Comparison of ENCODE assay signal across 8 cellular contexts in the genomic region with DNA sequence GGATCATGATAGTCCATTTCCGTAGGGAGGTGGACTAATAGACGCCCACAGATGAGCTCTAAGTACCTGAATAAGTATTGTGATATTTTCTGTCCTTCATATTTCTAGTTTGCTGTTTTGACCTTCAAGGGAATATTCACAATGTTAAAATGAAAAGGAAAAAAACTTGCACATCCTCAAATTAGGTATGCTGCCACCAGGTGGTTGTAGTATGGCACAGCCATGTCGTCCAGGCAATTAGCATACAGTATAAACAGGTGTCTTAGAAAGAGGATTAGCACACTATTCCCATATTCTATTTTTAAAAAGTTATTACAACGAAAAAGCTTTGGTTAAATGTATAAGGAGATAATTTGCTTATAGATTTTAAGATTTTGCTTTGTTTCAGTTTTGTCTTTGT.
DNase-seq lines count a peak whose midpoint lies in the region; ATAC-seq and TF ChIP-seq lines count a peak whose summit lies in the region.

No MANE protein-coding gene starts in this region.

- ATAC-seq in activated naive CD8-positive, alpha-beta T cell treated with anti-CD3 and anti-CD28 coated beads, Interleukin-2, amount 50 U/mL, for 24 hours: no peak

- H3K36me3 Mint-ChIP-seq in activated naive CD8-positive, alpha-beta T cell treated with anti-CD3 and anti-CD28 coated beads, Interleukin-2, amount 50 U/mL, for 24 hours (ENCODE audit: low read depth): no peaks in the 10 kb centered on the region

- H3K4me3 ChIP-seq in HEK293 (ENCODE audit: low read depth, low read length): no peak overlapping the region
- no peak overlapping the region for H3K4me3 ChIP-seq in brain microvascular endothelial cell (ENCODE audit: low read depth, low read length)

- H3K36me3 ChIP-seq in HEK293 (ENCODE audit: control insufficient read depth in 2 of 2, insufficient read depth in 1 of 2, low read length in 2 of 2) (no peaks in the 10 kb centered on the region), brain microvascular endothelial cell (replicated peaks) (no peaks in the 10 kb centered on the region)

- POLR2A ChIA-PET in HEK293 (lab: Yijun Ruan, JAX): no interaction called here

- no peaks in the 10 kb centered on the region for H3K27me3 ChIP-seq in brain microvascular endothelial cell (replicated peaks)

- H3K4me1 Mint-ChIP-seq in activated naive CD8-positive, alpha-beta T cell treated with anti-CD3 and anti-CD28 coated beads, Interleukin-2, amount 50 U/mL, for 24 hours: no peaks in the 10 kb centered on the region

- peaks cover 2% of the 10 kb centered on the region for H3K27me3 Mint-ChIP-seq in activated naive CD8-positive, alpha-beta T cell treated with anti-CD3 and anti-CD28 coated beads, Interleukin-2, amount 50 U/mL, for 24 hours

- TF ChIP-seq CTCF in HEK293 (tag by site-specific recombination; IDR thresholded peaks at IDR 0.05): peak; percentile 29; the same call in 1 of the 2 replicates
- TF ChIP-seq CTCF in brain microvascular endothelial cell (IDR thresholded peaks at IDR 0.05; ENCODE audit: low read depth, low read length, missing control alignments): peak; percentile 76

- H3K9me3 ChIP-seq in HEK293 (ENCODE audit: control insufficient read depth, insufficient read depth, low read depth, low read length): no peaks in the 10 kb centered on the region; the same call in 1 of the 2 replicates

- H3K27ac ChIP-seq in HEK293 (ENCODE audit: extremely low read depth, low read depth, low read length) (no peak overlapping the region), brain microvascular endothelial cell (no peak overlapping the region)

- in situ Hi-C loops in brain microvascular endothelial cell (cut with HindIII; ENCODE audit: low pct_ligation_motif_present, low sequenced_read_pairs): no loop called here

- no peak overlapping the region for H3K27ac Mint-ChIP-seq in activated naive CD8-positive, alpha-beta T cell treated with anti-CD3 and anti-CD28 coated beads, Interleukin-2, amount 50 U/mL, for 24 hours

- CTCF ChIA-PET in HEK293 (lab: Yijun Ruan, JAX): interaction anchor here (0.6 to 2.1 kb wide), 16 partner anchors 9 to 1183 kb away, joined by 3 to 7 read pairs (median 3); no protein-coding TSS in a partner anchor

- peak; percentile 1 for DNase-seq in activated naive CD4-positive, alpha-beta T cell treated with Interleukin-2 at 50 U/mL for 16 hours
- no peak for DNase-seq in activated naive CD4-positive, alpha-beta T cell (lab: John Stamatoyannopoulos, UW)
- DNase-seq in NCI-H2107 (lab: John Stamatoyannopoulos, UW): peak; percentile 11
- peak; percentile 46 for DNase-seq in brain microvascular endothelial cell
- DNase-seq in myocyte (ENCODE audit: low read depth): peak; percentile 33
- DNase-seq in activated naive CD8-positive, alpha-beta T cell treated with anti-CD3 and anti-CD28 coated beads, Interleukin-2, amount 50 U/mL, for 24 hours: no peak
- no peak for DNase-seq in activated gamma-delta T cell (lab: John Stamatoyannopoulos, UW)

- no peaks in the 10 kb centered on the region for H3K4me1 ChIP-seq in HEK293 (ENCODE audit: control insufficient read depth, insufficient read depth, low read length)

- no peak overlapping the region for H3K4me3 Mint-ChIP-seq in activated naive CD8-positive, alpha-beta T cell treated with anti-CD3 and anti-CD28 coated beads, Interleukin-2, amount 50 U/mL, for 24 hours

- no peaks in the 10 kb centered on the region for H3K9me3 Mint-ChIP-seq in activated naive CD8-positive, alpha-beta T cell treated with anti-CD3 and anti-CD28 coated beads, Interleukin-2, amount 50 U/mL, for 24 hours

TF ChIP-seq in HEK293, 187 proteins besides CTCF, POLR2A, EP300 and RAD21:
- no peak for TF ChIP-seq SP7 (tag by site-specific recombination; IDR thresholded peaks at IDR 0.05)
- TF ChIP-seq ZNF654 (tag by site-specific recombination; IDR thresholded peaks at IDR 0.05; ENCODE audit: low read depth): peak; percentile 33
TF ChIP-seq in HEK293: peak in this region for 1.

Comparison
In these comparisons a context has a peak if more than half of its experiments do, and no peak if none do; other contexts are left out.
1. DNase-seq: peak in activated naive CD4-positive, alpha-beta T cell treated with Interleukin-2 at 50 U/mL for 16 hours (single experiment), NCI-H2107 (single experiment), brain microvascular endothelial cell (single experiment) and myocyte (single experiment); none in activated naive CD4-positive, alpha-beta T cell (0 of 4), activated naive CD8-positive, alpha-beta T cell treated with anti-CD3 and anti-CD28 coated beads, Interleukin-2, amount 50 U/mL, for 24 hours (single experiment) and activated gamma-delta T cell (single experiment).